ENCODE assay signal across 13 cellular contexts in the genomic region with DNA sequence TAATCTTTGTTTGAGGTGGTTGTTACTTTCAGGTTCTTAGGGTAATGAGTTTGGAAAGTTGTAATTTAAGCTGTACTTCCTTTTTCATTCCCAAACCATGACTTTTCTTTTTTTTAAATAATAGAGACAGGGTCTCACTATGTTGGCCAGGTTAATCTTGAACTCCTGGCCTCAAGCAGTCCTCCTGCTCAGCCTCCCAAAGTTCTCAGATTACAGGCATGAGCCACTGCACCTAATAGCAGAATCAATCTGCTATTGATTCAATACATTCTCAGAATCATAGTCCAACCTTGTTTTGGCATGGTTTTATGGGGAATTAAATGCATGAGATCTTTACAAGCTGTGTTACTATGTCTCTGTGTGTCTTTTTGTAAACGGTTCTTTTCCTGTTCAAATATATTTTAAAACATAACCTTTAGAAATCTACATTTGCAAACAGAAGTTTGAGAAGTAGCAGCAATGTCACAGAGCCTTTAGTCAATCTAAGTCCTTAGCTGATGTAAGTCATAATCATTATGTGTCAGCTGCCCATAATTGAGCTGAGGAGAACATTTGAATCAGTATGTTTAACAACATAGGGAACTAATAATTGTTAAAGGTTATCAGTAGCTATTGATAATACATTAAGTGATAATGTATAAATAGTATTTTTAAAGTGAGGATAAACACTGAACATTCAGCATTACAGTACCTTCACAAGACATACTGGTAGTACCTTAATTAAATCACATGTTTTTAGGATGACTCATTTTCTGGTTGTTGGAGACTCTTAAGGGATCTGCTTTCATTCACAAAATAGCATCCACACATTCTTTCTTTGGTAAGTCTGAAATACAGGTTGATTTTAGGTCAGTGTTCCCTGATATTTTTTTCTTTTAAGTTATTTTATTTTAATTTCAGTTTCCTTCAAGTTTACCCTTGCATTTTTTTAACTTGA. TPM values are rescaled to one million over a fixed set of nuclear protein-coding genes. Genes with fewer than 3 reads are reported as not detected.
DNase-seq lines count a peak whose midpoint lies in the region; ATAC-seq, FAIRE-seq and TF ChIP-seq lines count a peak whose summit lies in the region.
"Had no signal": no experiment of that assay in that cellular context is flagged by ENCODE, and none has a peak within 500 bp of the region (broad histone marks: within the 10 kb centered on the region; RNA-seq: fewer than 3 reads in every experiment).

No MANE protein-coding gene starts in this region.

- H3K27ac ChIP-seq in HEK293 (ENCODE audit: extremely low read depth, low read depth, low read length) = 0 out of 2 replicates have a peak overlapping the region, but pooled peaks have one; percentile 7
- H3K27ac ChIP-seq: thyroid gland had no signal

- peak; percentile 45 for FAIRE-seq in islet of Langerhans (lab: Jason Lieb, UNC)
- FAIRE-seq: GM18507 had no signal

- H3K4me3 ChIP-seq in AG10803 (ENCODE audit: low read length) = no peak overlapping the region
- H3K4me3 ChIP-seq in HEK293 (ENCODE audit: low read depth, low read length) = no peak overlapping the region
- H3K4me3 ChIP-seq: thyroid gland had no signal

- ATAC-seq in activated T-helper 17 cell treated with anti-CD3 and anti-CD28 coated beads, Interleukin-2, amount 50 U/mL, for 72 hours (replicated peaks) = peak; percentile 71
- no peak for ATAC-seq in GM21723 (IDR thresholded peaks at IDR 0.05; ENCODE audit: unreplicated experiment)
- no peak for ATAC-seq in sciatic nerve

- H3K4me3 Mint-ChIP-seq in activated T-helper 17 cell treated with anti-CD3 and anti-CD28 coated beads, Interleukin-2, amount 50 U/mL, for 72 hours = no peak overlapping the region

- DNase-seq in AG10803 (ENCODE audit: low read depth) = peak; percentile 51
- DNase-seq in amygdala (lab: John Stamatoyannopoulos, UW) = no peak
- DNase-seq in NCI-H187 treated with DMSO at 0.1 percent for 48 hours (lab: John Stamatoyannopoulos, UW) = no peak
- no peak for DNase-seq in sciatic nerve (ENCODE audit: low spot score)
- DNase-seq: Caco-2, MM.1S, thyroid gland had no signal

- H3K27me3 Mint-ChIP-seq in activated T-helper 17 cell treated with anti-CD3 and anti-CD28 coated beads, Interleukin-2, amount 50 U/mL, for 72 hours = no peaks in the 10 kb centered on the region

- no peaks in the 10 kb centered on the region for H3K9me3 Mint-ChIP-seq in activated T-helper 17 cell treated with anti-CD3 and anti-CD28 coated beads, Interleukin-2, amount 50 U/mL, for 72 hours
- H3K9me3 Mint-ChIP-seq: activated T-helper 2 cell treated with anti-CD3 and anti-CD28 coated beads, Interferon-gamma antibody, Interleukin-2, Interleukin-4, amounts not matched to agents 10 μg/mL and 5 μg/mL and 100 μg/mL, durations not matched to agents 14 hours and 24 hours and 36 hours had no signal

- POLR2A ChIA-PET in HEK293 (lab: Yijun Ruan, JAX) = interaction anchor here (2.2 kb wide), 1 partner anchor 9 kb away, joined by 20 read pairs; a partner anchor contains a TSS

- H3K4me1 Mint-ChIP-seq in activated T-helper 17 cell treated with anti-CD3 and anti-CD28 coated beads, Interleukin-2, amount 50 U/mL, for 72 hours = peaks cover 19% of the 10 kb centered on the region

- TF ChIP-seq CTCF in AG10803 (conservative IDR thresholded peaks at IDR 0.05; ENCODE audit: low read length) = no peak
- TF ChIP-seq CTCF in HEK293 (tag by site-specific recombination; IDR thresholded peaks at IDR 0.05) = no peak

- H3K36me3 Mint-ChIP-seq in activated T-helper 17 cell treated with anti-CD3 and anti-CD28 coated beads, Interleukin-2, amount 50 U/mL, for 72 hours (ENCODE audit: low read depth) = peaks cover 23% of the 10 kb centered on the region

- no peaks in the 10 kb centered on the region; a peak in 1 of 3 replicates for H3K36me3 ChIP-seq in HEK293 (ENCODE audit: control insufficient read depth in 2 of 2, insufficient read depth in 1 of 2, low read length in 2 of 2)
- H3K36me3 ChIP-seq: thyroid gland had no signal

- H3K27ac Mint-ChIP-seq in activated T-helper 17 cell treated with anti-CD3 and anti-CD28 coated beads, Interleukin-2, amount 50 U/mL, for 72 hours = no peak overlapping the region
- H3K27ac Mint-ChIP-seq: activated T-helper 2 cell treated with anti-CD3 and anti-CD28 coated beads, Interferon-gamma antibody, Interleukin-2, Interleukin-4, amounts not matched to agents 10 μg/mL and 5 μg/mL and 100 μg/mL, durations not matched to agents 14 hours and 24 hours and 36 hours had no signal

- CTCF ChIA-PET in HEK293 (lab: Yijun Ruan, JAX) = interaction anchor here (0.7 to 1.6 kb wide), 2 partner anchors 16 to 135 kb away, joined by 3 to 8 read pairs; no protein-coding TSS in a partner anchor

- no peaks in the 10 kb centered on the region for H3K9me3 ChIP-seq in HEK293 (ENCODE audit: control insufficient read depth, insufficient read depth, low read depth, low read length)
- H3K9me3 ChIP-seq: Caco-2, thyroid gland had no signal

- H3K4me1 ChIP-seq in HEK293 (ENCODE audit: control insufficient read depth, insufficient read depth, low read length) = peaks cover 29% of the 10 kb centered on the region
- H3K4me1 ChIP-seq: thyroid gland had no signal

- intact Hi-C loops in sciatic nerve (cut with DNase I) = no loop called here

TF ChIP-seq in HEK293, 187 proteins besides CTCF, POLR2A, EP300 and RAD21 (continues in another document):
- peak; percentile 81 for TF ChIP-seq ZBTB17 (tag by site-specific recombination; IDR thresholded peaks at IDR 0.05)
- TF ChIP-seq ZNF132 (tag by site-specific recombination; IDR thresholded peaks at IDR 0.05; ENCODE audit: borderline replicate concordance) = no peak
- TF ChIP-seq ZNF529 (tag by site-specific recombination; IDR thresholded peaks at IDR 0.05; ENCODE audit: insufficient replicate concordance) = no peak
- peak; percentile 53; the same call in 1 of the 2 replicates for TF ChIP-seq ZNF629 (tag by site-specific recombination; IDR thresholded peaks at IDR 0.05)
- peak; percentile 82 for TF ChIP-seq ZNF366 (tag by site-specific recombination; conservative IDR thresholded peaks at IDR 0.05)
- no peak for TF ChIP-seq ZNF354C (tag by site-specific recombination; IDR thresholded peaks at IDR 0.05; ENCODE audit: borderline replicate concordance, low read depth)
- TF ChIP-seq, protein P1, sequence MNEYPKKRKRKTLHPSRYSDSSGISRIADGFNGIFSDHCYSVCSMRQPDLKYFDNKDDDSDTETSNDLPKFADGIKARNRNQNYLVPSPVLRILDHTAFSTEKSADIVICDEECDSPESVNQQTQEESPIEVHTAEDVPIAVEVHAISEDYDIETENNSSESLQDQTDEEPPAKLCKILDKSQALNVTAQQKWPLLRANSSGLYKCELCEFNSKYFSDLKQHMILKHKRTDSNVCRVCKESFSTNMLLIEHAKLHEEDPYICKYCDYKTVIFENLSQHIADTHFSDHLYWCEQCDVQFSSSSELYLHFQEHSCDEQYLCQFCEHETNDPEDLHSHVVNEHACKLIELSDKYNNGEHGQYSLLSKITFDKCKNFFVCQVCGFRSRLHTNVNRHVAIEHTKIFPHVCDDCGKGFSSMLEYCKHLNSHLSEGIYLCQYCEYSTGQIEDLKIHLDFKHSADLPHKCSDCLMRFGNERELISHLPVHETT (tag by site-specific recombination; IDR thresholded peaks at IDR 0.05) = 0 out of 2 replicates have a peak, but pooled peaks have one; percentile 32
- TF ChIP-seq ZEB2 (tag by site-specific recombination; IDR thresholded peaks at IDR 0.05) = peak; percentile 80
- TF ChIP-seq, protein P2, sequence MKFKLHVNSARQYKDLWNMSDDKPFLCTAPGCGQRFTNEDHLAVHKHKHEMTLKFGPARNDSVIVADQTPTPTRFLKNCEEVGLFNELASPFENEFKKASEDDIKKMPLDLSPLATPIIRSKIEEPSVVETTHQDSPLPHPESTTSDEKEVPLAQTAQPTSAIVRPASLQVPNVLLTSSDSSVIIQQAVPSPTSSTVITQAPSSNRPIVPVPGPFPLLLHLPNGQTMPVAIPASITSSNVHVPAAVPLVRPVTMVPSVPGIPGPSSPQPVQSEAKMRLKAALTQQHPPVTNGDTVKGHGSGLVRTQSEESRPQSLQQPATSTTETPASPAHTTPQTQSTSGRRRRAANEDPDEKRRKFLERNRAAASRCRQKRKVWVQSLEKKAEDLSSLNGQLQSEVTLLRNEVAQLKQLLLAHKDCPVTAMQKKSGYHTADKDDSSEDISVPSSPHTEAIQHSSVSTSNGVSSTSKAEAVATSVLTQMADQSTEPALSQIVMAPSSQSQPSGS (tag by site-specific recombination; IDR thresholded peaks at IDR 0.05; ENCODE audit: low read depth) = 0 out of 2 replicates have a peak, but pooled peaks have one; percentile 4
- TF ChIP-seq ZNF184 (tag by site-specific recombination; IDR thresholded peaks at IDR 0.05) = 0 out of 2 replicates have a peak, but pooled peaks have one; percentile 27
- TF ChIP-seq ZNF248 (tag by site-specific recombination; IDR thresholded peaks at IDR 0.05) = no peak
- TF ChIP-seq, protein P3, sequence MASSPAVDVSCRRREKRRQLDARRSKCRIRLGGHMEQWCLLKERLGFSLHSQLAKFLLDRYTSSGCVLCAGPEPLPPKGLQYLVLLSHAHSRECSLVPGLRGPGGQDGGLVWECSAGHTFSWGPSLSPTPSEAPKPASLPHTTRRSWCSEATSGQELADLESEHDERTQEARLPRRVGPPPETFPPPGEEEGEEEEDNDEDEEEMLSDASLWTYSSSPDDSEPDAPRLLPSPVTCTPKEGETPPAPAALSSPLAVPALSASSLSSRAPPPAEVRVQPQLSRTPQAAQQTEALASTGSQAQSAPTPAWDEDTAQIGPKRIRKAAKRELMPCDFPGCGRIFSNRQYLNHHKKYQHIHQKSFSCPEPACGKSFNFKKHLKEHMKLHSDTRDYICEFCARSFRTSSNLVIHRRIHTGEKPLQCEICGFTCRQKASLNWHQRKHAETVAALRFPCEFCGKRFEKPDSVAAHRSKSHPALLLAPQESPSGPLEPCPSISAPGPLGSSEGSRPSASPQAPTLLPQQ (tag by site-specific recombination; IDR thresholded peaks at IDR 0.05) = 0 out of 2 replicates have a peak, but pooled peaks have one; percentile 8
- peak; percentile 52 for TF ChIP-seq PRDM1 (tag by site-specific recombination; IDR thresholded peaks at IDR 0.05)
- peak; percentile 25; the same call in 1 of the 2 replicates for TF ChIP-seq ZNF660 (tag by site-specific recombination; IDR thresholded peaks at IDR 0.05)
- TF ChIP-seq KLF16 (tag by site-specific recombination; IDR thresholded peaks at IDR 0.05) = no peak
- no peak for TF ChIP-seq ZNF292 (tag by site-specific recombination; IDR thresholded peaks at IDR 0.05; ENCODE audit: borderline replicate concordance, low read depth)
- no peak for TF ChIP-seq SCRT2 (tag by site-specific recombination; IDR thresholded peaks at IDR 0.05)
- TF ChIP-seq ZNF394 (tag by site-specific recombination; IDR thresholded peaks at IDR 0.05; ENCODE audit: borderline replicate concordance) = 0 out of 2 replicates have a peak, but pooled peaks have one; percentile 38

RNA-seq across cellular contexts. Expression of a gene that starts 8.8 kb away (rescaled TPM):
- total RNA-seq in activated T-helper 17 cell treated with anti-CD3 and anti-CD28 coated beads, Interleukin-2, amount 50 U/mL, for 72 hours = 10 to 100 TPM; 12.4 to 26.3 TPM
- total RNA-seq in sciatic nerve = 50.6 TPM
